In genomic region chr3:123161167-123161566, GRCh38 we compare ENCODE assay signal across 24 cellular contexts. TPM values are rescaled to one million over a fixed set of nuclear protein-coding genes. Genes with fewer than 3 reads are reported as not detected.
DNase-seq lines count a peak whose midpoint lies in the region; ATAC-seq, FAIRE-seq and TF ChIP-seq lines count a peak whose summit lies in the region.
"Had no signal": no experiment of that assay in that cellular context is flagged by ENCODE, and none has a peak within 500 bp of the region (broad histone marks: within the 10 kb centered on the region; RNA-seq: fewer than 3 reads in every experiment).

No MANE protein-coding gene starts in this region.

- peaks cover 44% of the 10 kb centered on the region for H3K36me3 Mint-ChIP-seq in GM23338 (ENCODE audit: low read depth)

- H3K27me3 ChIP-seq in GM23338 (ENCODE audit: insufficient read depth) (no peaks in the 10 kb centered on the region), colonic mucosa (no peaks in the 10 kb centered on the region)
- H3K27me3 ChIP-seq: pancreas, sigmoid colon, SJSA1 had no signal

- ATAC-seq in A549 (peak; percentile 44; a peak in 4 of 6 replicates), GM23338 (peak; percentile 87)
- ATAC-seq: activated T-cell treated with anti-CD3 and anti-CD28 coated beads, Interleukin-2, amount 50 U/mL, for 4 hours; naive thymus-derived CD4-positive, alpha-beta T cell; Panc1; pancreas had no signal

- H3K27me3 Mint-ChIP-seq in GM23338 (ENCODE audit: insufficient read depth, low read depth, poor library complexity) = peaks cover 7% of the 10 kb centered on the region
- H3K27me3 Mint-ChIP-seq: activated B cell treated with CpG ODN at 0.5 μM for 24 hours; activated CD4-positive, alpha-beta memory T cell treated with anti-CD3 and anti-CD28 coated beads, Interleukin-2, amount 10 ng/mL, durations not matched to agents 7 days and 5 days; CD4-positive, alpha-beta T cell; naive thymus-derived CD4-positive, alpha-beta T cell had no signal

- H3K4me2 ChIP-seq in A549 (no peak overlapping the region), GM23338 (no peak overlapping the region)

- H3K9me2 ChIP-seq in GM23338 (ENCODE audit: insufficient read depth) = no peaks in the 10 kb centered on the region

- H3K4me1 Mint-ChIP-seq in GM23338 = no peaks in the 10 kb centered on the region
- H3K4me1 Mint-ChIP-seq: activated B cell treated with CpG ODN at 0.5 μM for 24 hours had no signal

- WGBS in A549 (ENCODE audit: missing lambda C conversion rate) = 97% methylated on average over 6 of the region's 7 CpGs

- CTCF ChIA-PET in A549 (lab: Yijun Ruan, JAX) = interaction anchor here (1.1 kb wide), 1 partner anchor 97 kb away, joined by 3 read pairs; no protein-coding TSS in a partner anchor

- POLR2A ChIA-PET in A549 (lab: Yijun Ruan, JAX) = no interaction called here

- no peak overlapping the region for H3K27ac Mint-ChIP-seq in GM23338
- H3K27ac Mint-ChIP-seq: activated B cell treated with CpG ODN at 0.5 μM for 24 hours; activated CD4-positive, alpha-beta memory T cell treated with anti-CD3 and anti-CD28 coated beads, Interleukin-2, amount 10 ng/mL, durations not matched to agents 7 days and 5 days; activated naive CD4-positive, alpha-beta T cell treated with anti-CD3 and anti-CD28 coated beads for 36 hours; CD4-positive, alpha-beta T cell; naive thymus-derived CD4-positive, alpha-beta T cell; T-helper 2 cell treated with Interferon-gamma antibody and Interleukin-4, amounts not matched to agents 5 μg/mL and 100 μg/mL, for 36 hours had no signal

- peak; percentile 20; the same call in 1 of the 3 replicates for TF ChIP-seq CTCF in A549 (IDR thresholded peaks at IDR 0.05)
- TF ChIP-seq CTCF in GM23338 (conservative IDR thresholded peaks at IDR 0.05; ENCODE audit: low read depth in 2 of 2) = peak; percentile 61 to 83
- no peak for TF ChIP-seq CTCF in D721Med (IDR thresholded peaks at IDR 0.05; ENCODE audit: insufficient read depth, missing control alignments)
- TF ChIP-seq CTCF in colonic mucosa (IDR thresholded peaks at IDR 0.05) = no peak

- no peak overlapping the region for H3K4me3 Mint-ChIP-seq in GM23338
- H3K4me3 Mint-ChIP-seq: activated B cell treated with CpG ODN at 0.5 μM for 24 hours; activated CD4-positive, alpha-beta memory T cell treated with anti-CD3 and anti-CD28 coated beads, Interleukin-2, amount 10 ng/mL, durations not matched to agents 7 days and 5 days; activated naive CD4-positive, alpha-beta T cell treated with anti-CD3 and anti-CD28 coated beads for 36 hours; activated T-cell treated with anti-CD3 and anti-CD28 coated beads, Interleukin-2, amount 50 U/mL, for 4 hours; CD4-positive, alpha-beta T cell; naive thymus-derived CD4-positive, alpha-beta T cell; T-helper 2 cell treated with Interferon-gamma antibody and Interleukin-4, amounts not matched to agents 5 μg/mL and 100 μg/mL, for 36 hours had no signal

- DNase-seq in A549 (ENCODE audit: low read depth in 1 of 2, low spot score in 1 of 2) = peak in 1 of 2 experiments; percentile 14
- peak; percentile 63 for DNase-seq in GM23338 (ENCODE audit: low spot score)
- DNase-seq in SK-N-MC (ENCODE audit: low read depth, low spot score) = no peak
- peak; percentile 3 to 5 for DNase-seq in erythroblast (lab: John Stamatoyannopoulos, UW)
- DNase-seq in GM03348 (ENCODE audit: low spot score) = no peak
- DNase-seq in D721Med (ENCODE audit: insufficient read length, low spot score) = no peak
- DNase-seq in NCI-H128 (lab: John Stamatoyannopoulos, UW; ENCODE audit: unreplicated experiment) = no peak
- no peak for DNase-seq in colonic mucosa
- DNase-seq: activated B cell treated with CpG ODN at 0.5 μM for 24 hours; activated CD4-positive, alpha-beta memory T cell treated with anti-CD3 and anti-CD28 coated beads, Interleukin-2, amount 10 ng/mL, durations not matched to agents 7 days and 5 days; activated naive CD4-positive, alpha-beta T cell treated with anti-CD3 and anti-CD28 coated beads for 36 hours; activated T-cell treated with anti-CD3 and anti-CD28 coated beads, Interleukin-2, amount 50 U/mL, for 4 hours; aorta; CD4-positive, alpha-beta T cell; effector memory CD4-positive, alpha-beta T cell; IMR-90; naive thymus-derived CD4-positive, alpha-beta T cell; NCI-H2029; NCI-H345; pancreas; sigmoid colon had no signal

- H3K79me2 ChIP-seq in GM23338 (replicated peaks; ENCODE audit: insufficient read depth) = no peaks in the 10 kb centered on the region

- TF ChIP-seq EP300 in A549 (IDR thresholded peaks at IDR 0.05) = no peak

- no peaks in the 10 kb centered on the region for H3F3A ChIP-seq in GM23338 (replicated peaks; ENCODE audit: low read depth)

- intact Hi-C loops in colonic mucosa (cut with DNase I) = no loop called here

- H3K4me3 ChIP-seq in A549 (no peak overlapping the region), GM23338 (no peak overlapping the region), SK-N-MC (no peak overlapping the region), colonic mucosa (no peak overlapping the region)
- H3K4me3 ChIP-seq: pancreas, sigmoid colon, SJSA1 had no signal

- H3K27ac ChIP-seq in A549 = no peak overlapping the region
- no peak overlapping the region for H3K27ac ChIP-seq in GM23338 (ENCODE audit: low read depth)
- peak overlapping the region; percentile 60; the same call in 1 of the 2 replicates for H3K27ac ChIP-seq in SK-N-MC
- no peak overlapping the region for H3K27ac ChIP-seq in colonic mucosa
- H3K27ac ChIP-seq: pancreas, sigmoid colon, SJSA1 had no signal

- no peaks in the 10 kb centered on the region for H4K20me1 ChIP-seq in GM23338 (replicated peaks; ENCODE audit: insufficient read depth)

- peaks cover 4% of the 10 kb centered on the region; the same call in 2 of the 3 replicates for H3K9me3 Mint-ChIP-seq in GM23338

- H2AFZ ChIP-seq in GM23338 = no peak overlapping the region

- H3K9me3 ChIP-seq in A549 = no peaks in the 10 kb centered on the region
- peaks cover 4% of the 10 kb centered on the region; the same call in 1 of the 2 replicates for H3K9me3 ChIP-seq in SK-N-MC (ENCODE audit: low read depth, low read length)
- no peaks in the 10 kb centered on the region for H3K9me3 ChIP-seq in colonic mucosa
- H3K9me3 ChIP-seq: pancreas, sigmoid colon, SJSA1 had no signal

- H3K36me3 ChIP-seq in GM23338 (ENCODE audit: insufficient read depth) (peaks cover 11% of the 10 kb centered on the region; the same call in 1 of the 2 replicates), SK-N-MC (ENCODE audit: insufficient read depth, low read length) (peaks cover 94% of the 10 kb centered on the region), colonic mucosa (no peaks in the 10 kb centered on the region)
- H3K36me3 ChIP-seq: SJSA1 had no signal

- no peaks in the 10 kb centered on the region for H3K4me1 ChIP-seq in A549
- no peaks in the 10 kb centered on the region for H3K4me1 ChIP-seq in GM23338 (ENCODE audit: insufficient read depth)
- no peaks in the 10 kb centered on the region for H3K4me1 ChIP-seq in colonic mucosa
- H3K4me1 ChIP-seq: sigmoid colon, SJSA1 had no signal

- peak in 1 of 2 experiments; percentile 14; a peak in 1 of 5 replicates for TF ChIP-seq RAD21 in A549 (conservative IDR thresholded peaks at IDR 0.05 in 1 of 2, IDR thresholded peaks at IDR 0.05 in 1 of 2)

- no peak for FAIRE-seq in A549 (lab: Jason Lieb, UNC)
- FAIRE-seq in D721Med (lab: Jason Lieb, UNC) = no peak
- FAIRE-seq: pancreas had no signal

- H3K9ac ChIP-seq in SK-N-MC (ENCODE audit: insufficient read length) (no peak overlapping the region), colonic mucosa (ENCODE audit: low read depth in 2 of 2, low read length in 2 of 2) (no peak overlapping the region)

- TF ChIP-seq POLR2A in A549 (IDR thresholded peaks at IDR 0.05; ENCODE audit: low read length) (no peak), erythroblast (IDR thresholded peaks at IDR 0.05; ENCODE audit: low read length) (no peak)

TF ChIP-seq in A549, 52 proteins besides CTCF, POLR2A, EP300 and RAD21 (continues in another document):
- TF ChIP-seq SREBF2 (IDR thresholded peaks at IDR 0.05) = no peak
- no peak for TF ChIP-seq CBX8 (IDR thresholded peaks at IDR 0.05)
- no peak for TF ChIP-seq BCL3 (IDR thresholded peaks at IDR 0.05)

TF ChIP-seq in GM23338, 12 proteins besides CTCF, POLR2A, EP300 and RAD21 (continues in another document):
- TF ChIP-seq CREB1 (CRISPR knock-in tag; IDR thresholded peaks at IDR 0.05; ENCODE audit: low read depth) (no peak), POLR2AphosphoS5 (IDR thresholded peaks at IDR 0.05; ENCODE audit: low read depth) (no peak)

RNA-seq across cellular contexts. Expression of gene SEC22A, which starts 40.6 kb away (rescaled TPM):
- polyA plus RNA-seq in A549 (2011; rRNA removed) = 29.9 and 36.8 TPM in 2 replicates
- 10.4 and 12.5 TPM in 2 replicates for polyA plus RNA-seq in A549 (2012; cell fraction: cytosol; rRNA removed)
- polyA plus RNA-seq in A549 (2012; cell fraction: nucleus; rRNA removed) = 6.3 and 10.1 TPM in 2 replicates
- polyA plus RNA-seq in A549 (2017; fragmentation: RNase III; extraction: RNeasy Plus Mini Kit Qiagen cat#74134 plus additional on column Dnase treatment) = 23.5 to 28.5 TPM (median 27.0 TPM) in 3 replicates
- polyA minus RNA-seq in A549 (2011; rRNA and poly(A)+ RNA removed) = 13.5 and 14.6 TPM in 2 replicates
- 24.1 and 26.7 TPM in 2 replicates for total RNA-seq in GM23338 (2014; rRNA removed; shearing (Covaris generic))
- 5.3 and 11.2 TPM in 2 replicates for polyA plus RNA-seq in GM23338 (2016; fragmentation: Nextera tagmentation; extraction: Ambion mirVana)
- total RNA-seq in colonic mucosa = 10 to 100 TPM; 15.6 to 18.7 TPM

Comparison
In these comparisons a context has a peak if more than half of its experiments do, and no peak if none do; other contexts are left out.
1. DNase-seq: peak in GM23338 (single experiment) and erythroblast (2 of 2); none in SK-N-MC (single experiment), GM03348 (single experiment), D721Med (single experiment), NCI-H128 (single experiment) and colonic mucosa (single experiment).
2. CTCF ChIP-seq: peak in A549 (single experiment) and GM23338 (2 of 2); none in D721Med (single experiment) and colonic mucosa (single experiment).